Comparison of ENCODE assay signal across 29 cellular contexts in the genomic region with DNA sequence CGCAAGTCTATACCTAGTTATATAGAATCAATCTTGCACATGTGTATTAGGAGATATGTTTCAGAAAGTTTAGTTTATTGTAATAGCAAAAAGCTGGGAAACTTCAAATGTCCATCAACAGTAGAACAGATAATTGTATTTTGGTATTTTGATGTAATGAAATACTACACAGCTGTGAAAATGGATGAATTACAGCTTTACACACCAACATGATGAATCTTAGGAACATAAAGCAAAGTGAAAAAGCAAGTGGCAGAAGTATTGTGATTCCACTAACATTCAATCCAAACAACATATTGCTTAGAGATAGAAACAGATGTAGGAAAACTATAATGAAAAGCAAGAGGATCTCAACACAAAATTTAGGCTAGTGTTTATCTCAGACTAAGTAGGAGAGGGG.
"Had no signal": no experiment of that assay in that cellular context is flagged by ENCODE, and none has a peak within 500 bp of the region (broad histone marks: within the 10 kb centered on the region; RNA-seq: fewer than 3 reads in every experiment).

No MANE protein-coding gene starts in this region.

- H3K4me1 ChIP-seq: ascending aorta, breast epithelium had no signal

- DNase-seq: activated B cell treated with CpG ODN at 0.5 μM for 24 hours; activated CD4-positive, alpha-beta T cell treated with anti-CD3 and anti-CD28 coated beads for 48 hours; activated CD4-positive, alpha-beta T cell treated with anti-CD3 and anti-CD28 coated beads, Interleukin-2, amount 50 U/mL, for 1 hour; activated CD4-positive, alpha-beta T cell treated with anti-CD3 and anti-CD28 coated beads, Interleukin-2, amount 50 U/mL, for 48 hours; activated CD8-positive, alpha-beta memory T cell treated with anti-CD3 and anti-CD28 coated beads for 24 hours; activated CD8-positive, alpha-beta T cell treated with anti-CD3 and anti-CD28 coated beads for 36 hours; activated gamma-delta T cell; activated naive CD4-positive, alpha-beta T cell; activated naive CD4-positive, alpha-beta T cell treated with anti-CD3 and anti-CD28 coated beads, Interleukin-2, amount 10 ng/mL, durations not matched to agents 7 days and 5 days; activated naive CD8-positive, alpha-beta T cell treated with anti-CD3 and anti-CD28 coated beads, Interleukin-2, amount 10 ng/mL, durations not matched to agents 7 days and 5 days; activated T-cell treated with anti-CD3 and anti-CD28 coated beads, Interleukin-2, amount 50 U/mL, for 48 hours; central memory CD4-positive, alpha-beta T cell; dorsolateral prefrontal cortex; effector memory CD4-positive, alpha-beta T cell; endodermal cell; foreskin fibroblast; head of caudate nucleus; T-helper 1 cell; T-helper 17 cell; T1000; WERI-Rb-1 had no signal

- H3K4me3 Mint-ChIP-seq: activated B cell treated with CpG ODN at 0.5 μM for 24 hours; activated naive CD4-positive, alpha-beta T cell treated with anti-CD3 and anti-CD28 coated beads, Interleukin-2, amount 10 ng/mL, durations not matched to agents 7 days and 5 days; brain; dendritic cell treated with granulocyte-macrophage colony-stimulating factor and Interleukin-4, amounts not matched to agents 40 ng/mL and 50 ng/mL, for 4 days; endodermal cell; T-helper 17 cell had no signal

- H3K27ac ChIP-seq: ascending aorta, breast epithelium, cardiac muscle cell, coronary artery, dorsolateral prefrontal cortex, WERI-Rb-1 had no signal

- ATAC-seq: activated CD4-positive, CD25-positive, alpha-beta regulatory T cell treated with anti-CD3 and anti-CD28 coated beads, Interleukin-2, amount 50 U/mL, for 24 hours; esophagus mucosa; T-helper 17 cell had no signal

- H3K4me1 Mint-ChIP-seq: brain had no signal

- H3K36me3 Mint-ChIP-seq: brain had no signal

- H3K27me3 Mint-ChIP-seq: activated B cell treated with CpG ODN at 0.5 μM for 24 hours; activated CD8-positive, alpha-beta T cell treated with anti-CD3 and anti-CD28 coated beads for 36 hours; activated naive CD4-positive, alpha-beta T cell treated with anti-CD3 and anti-CD28 coated beads, Interleukin-2, amount 10 ng/mL, durations not matched to agents 7 days and 5 days; activated naive CD8-positive, alpha-beta T cell treated with anti-CD3 and anti-CD28 coated beads, Interleukin-2, amount 10 ng/mL, durations not matched to agents 7 days and 5 days; dendritic cell treated with granulocyte-macrophage colony-stimulating factor and Interleukin-4, amounts not matched to agents 40 ng/mL and 50 ng/mL, for 4 days; T-helper 17 cell had no signal

- H3K27ac Mint-ChIP-seq: activated B cell treated with CpG ODN at 0.5 μM for 24 hours; activated naive CD4-positive, alpha-beta T cell treated with anti-CD3 and anti-CD28 coated beads, Interleukin-2, amount 10 ng/mL, durations not matched to agents 7 days and 5 days; brain; endodermal cell; T-helper 17 cell had no signal

- H3K4me3 ChIP-seq: ascending aorta, breast epithelium, cardiac muscle cell, coronary artery, dorsolateral prefrontal cortex had no signal

- H3K36me3 ChIP-seq: ascending aorta, breast epithelium, cardiac muscle cell, WERI-Rb-1 had no signal

- H3K27me3 ChIP-seq: ascending aorta, breast epithelium, cardiac muscle cell had no signal

- H3K9me3 ChIP-seq: ascending aorta, breast epithelium had no signal

- H3K9me3 Mint-ChIP-seq: activated CD8-positive, alpha-beta T cell treated with anti-CD3 and anti-CD28 coated beads for 36 hours had no signal
